In genomic region chr12:109671482-109671881, GRCh38 we compare ENCODE assay signal across 15 cellular contexts. TPM values are rescaled to one million over a fixed set of nuclear protein-coding genes. Genes with fewer than 3 reads are reported as not detected.
DNase-seq lines count a peak whose midpoint lies in the region; ATAC-seq and TF ChIP-seq lines count a peak whose summit lies in the region.
"Had no signal": no experiment of that assay in that cellular context is flagged by ENCODE, and none has a peak within 500 bp of the region (broad histone marks: within the 10 kb centered on the region; RNA-seq: fewer than 3 reads in every experiment).

No MANE protein-coding gene starts in this region.

- no peaks in the 10 kb centered on the region for H3K4me1 ChIP-seq in RWPE2 (ENCODE audit: insufficient read depth, poor library complexity, severe bottlenecking)

- no peak for DNase-seq in RWPE2 (ENCODE audit: low spot score)
- peak; percentile 3 for DNase-seq in epithelial cell of proximal tubule (ENCODE audit: low read depth)
- peak; percentile 79 for DNase-seq in kidney tubule cell (ENCODE audit: low spot score)
- no peak for DNase-seq in type B pancreatic cell (ENCODE audit: extremely low spot score, unreplicated experiment)
- DNase-seq: C1 segment of cervical spinal cord; Calu3; CD4-positive, alpha-beta T cell; H7 had no signal

- peaks cover 4% of the 10 kb centered on the region for H3K9me3 ChIP-seq in RWPE2 (ENCODE audit: severe bottlenecking)

- no peak for TF ChIP-seq CTCF in RWPE2 (IDR thresholded peaks at IDR 0.05; ENCODE audit: poor library complexity, severe bottlenecking)
- no peak for TF ChIP-seq CTCF in epithelial cell of proximal tubule (conservative IDR thresholded peaks at IDR 0.05; ENCODE audit: low read depth, low read length)
- no peak for TF ChIP-seq CTCF in type B pancreatic cell (conservative IDR thresholded peaks at IDR 0.05)

- no peak overlapping the region for H3K27ac ChIP-seq in RWPE2 (ENCODE audit: poor library complexity, severe bottlenecking)

- H3K36me3 ChIP-seq in RWPE2 (ENCODE audit: low read depth): no peaks in the 10 kb centered on the region

- no peaks in the 10 kb centered on the region for H3K4me1 Mint-ChIP-seq in type B pancreatic cell (ENCODE audit: unreplicated experiment)
- H3K4me1 Mint-ChIP-seq: B cell had no signal

- H3K9me3 Mint-ChIP-seq in type B pancreatic cell: no peaks in the 10 kb centered on the region
- H3K9me3 Mint-ChIP-seq: CD4-positive, alpha-beta T cell; GM23338 had no signal

- H3K36me3 Mint-ChIP-seq in type B pancreatic cell: no peaks in the 10 kb centered on the region

- peak overlapping the region; percentile 70 for H3K27ac Mint-ChIP-seq in type B pancreatic cell
- H3K27ac Mint-ChIP-seq: B cell; CD4-positive, alpha-beta T cell; GM23338 had no signal

- ATAC-seq in RWPE2 (ENCODE audit: low read depth) (peak; percentile 51; the same call in 2 of the 3 replicates), HG03039 (IDR thresholded peaks at IDR 0.05; ENCODE audit: unreplicated experiment) (no peak), HG03159 (IDR thresholded peaks at IDR 0.05; ENCODE audit: unreplicated experiment) (no peak), HG02981 (IDR thresholded peaks at IDR 0.05; ENCODE audit: unreplicated experiment) (no peak)
- ATAC-seq: GM12878, HepG2 had no signal

- H3K4me3 Mint-ChIP-seq in type B pancreatic cell: no peak overlapping the region
- H3K4me3 Mint-ChIP-seq: B cell; CD4-positive, alpha-beta T cell; GM23338 had no signal

- peaks cover 26% of the 10 kb centered on the region for H3K27me3 Mint-ChIP-seq in type B pancreatic cell

- H3K4me3 ChIP-seq in RWPE2 (ENCODE audit: severe bottlenecking) (no peak overlapping the region), epithelial cell of proximal tubule (ENCODE audit: low read depth, low read length) (no peak overlapping the region)
- H3K4me3 ChIP-seq: GM12878, GM23338 had no signal

- H3K27me3 ChIP-seq in RWPE2 (ENCODE audit: insufficient read depth, poor library complexity, severe bottlenecking): peaks cover 9% of the 10 kb centered on the region

RNA-seq across cellular contexts. Expression of gene FAM222A, which starts 42.1 kb away (rescaled TPM):
- total RNA-seq in epithelial cell of proximal tubule: 0.52 and 2.7 TPM in 2 replicates
- total RNA-seq in type B pancreatic cell (ENCODE audit: low replicate concordance): 7.9 and 11.5 TPM in 2 replicates

Comparison
In these comparisons a context has a peak if more than half of its experiments do, and no peak if none do; other contexts are left out.
1. DNase-seq: peak in epithelial cell of proximal tubule (single experiment) and kidney tubule cell (single experiment); none in RWPE2 (single experiment) and type B pancreatic cell (single experiment).